In genomic region chr13:45564108-45564507, GRCh38 we compare ENCODE assay signal across 11 cellular contexts. TPM values are rescaled to one million over a fixed set of nuclear protein-coding genes. Genes with fewer than 3 reads are reported as not detected.
DNase-seq lines count a peak whose midpoint lies in the region; ATAC-seq lines count a peak whose summit lies in the region.
"Had no signal": no experiment of that assay in that cellular context is flagged by ENCODE, and none has a peak within 500 bp of the region (broad histone marks: within the 10 kb centered on the region; RNA-seq: fewer than 3 reads in every experiment).

No MANE protein-coding gene starts in this region.

- no peak overlapping the region for H3K4me3 ChIP-seq in MG63
- H3K4me3 ChIP-seq: SK-N-MC had no signal

- no peaks in the 10 kb centered on the region for H3K9me3 ChIP-seq in MG63

- DNase-seq in DMS79 treated with DMSO at 0.1 percent for 48 hours (lab: John Stamatoyannopoulos, UW) (peak; percentile 76), MG63 (peak; percentile 46), astrocyte of the hippocampus (ENCODE audit: low read depth, low spot score) (peak; percentile 85), medulla oblongata (ENCODE audit: extremely low spot score) (peak; percentile 6)
- DNase-seq: NCI-H1105 treated with DMSO at 0.1 percent for 48 hours had no signal

- no peaks in the 10 kb centered on the region for H3K36me3 ChIP-seq in MG63

- peaks cover 7% of the 10 kb centered on the region for H3K27me3 ChIP-seq in MG63

- no peak for ATAC-seq in GM18861 (IDR thresholded peaks at IDR 0.05; ENCODE audit: unreplicated experiment)
- no peak for ATAC-seq in HG03095 (IDR thresholded peaks at IDR 0.05; ENCODE audit: unreplicated experiment)
- no peak for ATAC-seq in HG03025 (IDR thresholded peaks at IDR 0.05; ENCODE audit: low FRiP score, unreplicated experiment)
- ATAC-seq in HG03439 (IDR thresholded peaks at IDR 0.05; ENCODE audit: unreplicated experiment): no peak

RNA-seq across cellular contexts. Expression of gene ERICH6B, which starts 51.4 kb away (rescaled TPM):
- total RNA-seq in MG63 (2014; rRNA removed; shearing (Covaris generic); ENCODE audit: low replicate concordance): not detected in 2 replicates
- total RNA-seq: osteoblast had no signal

Comparison
In these comparisons a context has a peak if more than half of its experiments do, and no peak if none do; other contexts are left out.
1. DNase-seq: peak in every context shown above with its lines; median percentile 85 in astrocyte of the hippocampus; 76 in DMS79 treated with DMSO at 0.1 percent for 48 hours; 46 in MG63; 6 in medulla oblongata.